8 cellular contexts compared by ENCODE assay signal in genomic region chr17:409848-410673, GRCh38. TPM values are rescaled to one million over a fixed set of nuclear protein-coding genes. Genes with fewer than 3 reads are reported as not detected.
A peak's percentile ranks its signal among the peaks of the same experiment; 100 is the strongest.
DNase-seq lines count a peak whose midpoint lies in the region; ATAC-seq, FAIRE-seq and TF ChIP-seq lines count a peak whose summit lies in the region.

No MANE protein-coding gene starts in this region.

- DNase-seq in BE2C (peak; percentile 96), GM19239 (ENCODE audit: insufficient read length, low spot score) (peak; percentile 85), NCI-H524 (lab: John Stamatoyannopoulos, UW) (peak; percentile 94 to 99), kidney glomerular epithelial cell (lab: John Stamatoyannopoulos, UW) (peak; percentile 99)
- peak; percentile 99 to 100 for DNase-seq in activated CD4-positive, alpha-beta T cell treated with anti-CD3 and anti-CD28 coated beads for 4 hours
- DNase-seq in stimulated activated CD4-positive, alpha-beta T cell treated with anti-CD3 and anti-CD28 coated beads, Interleukin-15, amount 100 ng/mL, for 48 hours (ENCODE audit: low read depth in 2 of 2), result peak; percentile 99

- FAIRE-seq in GM19239 (lab: Jason Lieb, UNC) (peak; percentile 100), colon (lab: Jason Lieb, UNC) (peak; percentile 77)

- ATAC-seq in HG03442 (IDR thresholded peaks at IDR 0.05; ENCODE audit: unreplicated experiment), result peak; percentile 80

- no peaks in the 10 kb centered on the region for H3K36me3 ChIP-seq in BE2C

- H3K9me3 ChIP-seq in BE2C, result no peaks in the 10 kb centered on the region

- no peak for TF ChIP-seq CTCF in BE2C (IDR thresholded peaks at IDR 0.05; ENCODE audit: low read depth, low read length)

- H3K4me1 ChIP-seq in BE2C, result no peaks in the 10 kb centered on the region

- peak overlapping the region; percentile 69 for H3K4me3 ChIP-seq in BE2C (ENCODE audit: low read depth, low read length)

- no peaks in the 10 kb centered on the region for H3K27me3 ChIP-seq in BE2C

RNA-seq across cellular contexts. Expression of gene RFLNB, which starts 35.7 kb away (rescaled TPM):
- 1.2 TPM for polyA plus RNA-seq in BE2C (2012; ENCODE audit: insufficient read depth, insufficient read length, low read depth)

RNA-seq across cellular contexts. Expression of gene RPH3AL, which starts 57.5 kb away (rescaled TPM):
- polyA plus RNA-seq in BE2C (2012; ENCODE audit: insufficient read depth, insufficient read length, low read depth), result 1.7 TPM

Comparison
In these comparisons a context has a peak if more than half of its experiments do, and no peak if none do; other contexts are left out.
1. Peak in every context shown above with its lines: DNase-seq, ATAC-seq and H3K4me3 ChIP-seq.